In the genomic region with DNA sequence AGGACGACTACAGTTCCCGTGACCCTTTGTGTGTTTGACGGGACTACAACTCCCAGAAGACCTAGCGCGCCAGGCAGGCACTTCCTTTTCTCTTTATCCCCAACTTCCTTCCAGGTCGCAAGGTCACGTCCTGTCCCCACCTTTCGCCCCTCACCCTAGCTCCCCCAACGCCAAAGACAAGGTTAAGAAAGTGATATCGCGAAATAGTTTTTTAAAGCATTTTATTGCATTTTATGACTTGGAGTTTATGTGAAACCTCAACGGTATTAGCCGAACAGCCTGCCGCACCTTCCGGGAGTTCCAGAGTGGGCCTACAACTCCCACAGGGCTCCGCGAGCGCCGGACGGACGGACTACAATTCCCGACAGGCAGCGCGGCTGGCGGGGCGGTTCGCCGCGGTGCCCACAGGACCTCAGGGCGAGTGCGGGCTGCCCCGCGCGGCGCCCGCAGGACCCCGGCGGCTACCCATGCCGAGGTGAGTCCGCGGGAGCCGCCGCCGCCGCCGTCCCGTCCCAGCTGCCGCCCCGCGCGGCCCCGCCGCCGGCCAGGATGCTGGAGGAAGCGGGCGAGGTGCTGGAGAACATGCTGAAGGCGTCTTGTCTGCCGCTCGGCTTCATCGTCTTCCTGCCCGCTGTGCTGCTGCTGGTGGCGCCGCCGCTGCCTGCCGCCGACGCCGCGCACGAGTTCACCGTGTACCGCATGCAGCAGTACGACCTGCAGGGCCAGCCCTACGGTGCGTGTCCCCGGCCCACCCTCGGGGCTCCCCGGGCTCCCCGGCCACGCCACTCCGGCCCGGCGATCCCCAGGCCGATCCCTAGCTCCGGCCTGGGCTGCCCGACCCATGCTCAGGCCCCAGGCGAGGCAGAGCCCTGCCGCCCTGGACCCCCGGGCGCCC, we compare ENCODE assay signal across 8 cellular contexts. TPM values are rescaled to one million over a fixed set of nuclear protein-coding genes. Genes with fewer than 3 reads are reported as not detected.
DNase-seq lines count a peak whose midpoint lies in the region; ATAC-seq and TF ChIP-seq lines count a peak whose summit lies in the region.

NCLN (plus strand) TSS at position 449 of the 895 bp plus-strand sequence; CDS start at position 550, 101 bp downstream.

- DNase-seq in NCI-H226 (peak; percentile 81), WTC11 (ENCODE audit: low spot score) (peak; percentile 93), cardiac fibroblast (ENCODE audit: low read depth in 2 of 2) (peak; percentile 95 to 97), iPS-NIHi7 (ENCODE audit: extremely low spot score) (peak; percentile 93), smooth muscle cell (lab: John Stamatoyannopoulos, UW; ENCODE audit: unreplicated experiment) (peak; percentile 78)

- no peaks in the 10 kb centered on the region for H3K27me3 ChIP-seq in ACC112 (ENCODE audit: insufficient read depth, low read length)
- no peaks in the 10 kb centered on the region for H3K27me3 ChIP-seq in smooth muscle cell (ENCODE audit: low read depth)

- 0 out of 2 replicates have a peak, but pooled peaks cover 2% of the 10 kb centered on the region for H3K36me3 Mint-ChIP-seq in WTC11

- peaks cover 21% of the 10 kb centered on the region for H4K20me1 ChIP-seq in smooth muscle cell (ENCODE audit: low read depth)

- H2AFZ ChIP-seq in ACC112 (ENCODE audit: low read length, unreplicated experiment) (peak within 1 kb of the TSS; percentile 99), smooth muscle cell (ENCODE audit: low read depth) (peak within 1 kb of the TSS; percentile 93)

- H3K9me3 Mint-ChIP-seq in WTC11 = no peaks in the 10 kb centered on the region

- peak within 1 kb of the TSS; percentile 92 for H3K4me2 ChIP-seq in smooth muscle cell

- H3K79me2 ChIP-seq in ACC112 (ENCODE audit: control insufficient read depth, insufficient read depth, low read length, unreplicated experiment) (peaks cover 49% of the 10 kb centered on the region), smooth muscle cell (ENCODE audit: low read depth) (peaks cover 45% of the 10 kb centered on the region)

- TF ChIP-seq CTCF in WTC11 (IDR thresholded peaks at IDR 0.05) (no peak), cardiac fibroblast (IDR thresholded peaks at IDR 0.05; ENCODE audit: low read depth, low read length) (no peak), smooth muscle cell (IDR thresholded peaks at IDR 0.05; ENCODE audit: borderline replicate concordance, insufficient read depth, poor library complexity, severe bottlenecking) (no peak)

- H3K4me1 Mint-ChIP-seq in WTC11 = peaks cover 20% of the 10 kb centered on the region

- peak within 1 kb of the TSS; percentile 98 for H3K27ac Mint-ChIP-seq in WTC11

- H3K27ac ChIP-seq in ACC112 (ENCODE audit: low read depth, low read length) (peak within 1 kb of the TSS; percentile 79), smooth muscle cell (ENCODE audit: low read depth) (peak within 1 kb of the TSS; percentile 24)

- H3K27me3 Mint-ChIP-seq in WTC11 (ENCODE audit: low read depth) = no peaks in the 10 kb centered on the region

- peak within 1 kb of the TSS; percentile 80 for H3K9ac ChIP-seq in smooth muscle cell (ENCODE audit: low read depth)

- CTCF ChIA-PET in WTC11 (lab: Charles Lee) = interaction anchor here (0.5 to 2.3 kb wide), 3 partner anchors 57 to 317 kb away, joined by 3 to 7 read pairs (median 4); no protein-coding TSS in a partner anchor

- peak; percentile 81 for ATAC-seq in GM18909 (IDR thresholded peaks at IDR 0.05; ENCODE audit: poor library complexity, unreplicated experiment)
- peak; percentile 74 for ATAC-seq in HG03175 (IDR thresholded peaks at IDR 0.05; ENCODE audit: unreplicated experiment)
- ATAC-seq in WTC11 = peak; percentile 89

- POLR2A ChIA-PET in WTC11 (lab: Charles Lee) = no interaction called here

- H3F3A ChIP-seq in smooth muscle cell (ENCODE audit: low read depth) = no peaks in the 10 kb centered on the region

- WGBS in smooth muscle cell (ENCODE audit: low lambda C conversion rate) = under 1% methylated on average over 72 of the region's 90 CpGs

- H3K4me3 Mint-ChIP-seq in WTC11 = peak within 1 kb of the TSS; percentile 96

- H3K9me3 ChIP-seq in smooth muscle cell (replicated peaks; ENCODE audit: low read depth) = no peaks in the 10 kb centered on the region

- no peaks in the 10 kb centered on the region for H3K36me3 ChIP-seq in ACC112 (ENCODE audit: insufficient read depth, low read length)
- H3K36me3 ChIP-seq in smooth muscle cell (ENCODE audit: low read depth) = no peaks in the 10 kb centered on the region

- H3K4me1 ChIP-seq in ACC112 (ENCODE audit: control insufficient read depth, insufficient read depth, low read length, unreplicated experiment) = peaks cover 9% of the 10 kb centered on the region
- peaks cover 6% of the 10 kb centered on the region for H3K4me1 ChIP-seq in smooth muscle cell (ENCODE audit: low read depth)

- peak within 1 kb of the TSS; percentile 98 for H3K4me3 ChIP-seq in ACC112 (ENCODE audit: low read depth, low read length)
- peak within 1 kb of the TSS; percentile 86 to 94 for H3K4me3 ChIP-seq in cardiac fibroblast (replicated peaks in 1 of 2; ENCODE audit: low read depth in 2 of 2, low read length in 2 of 2)
- peak within 1 kb of the TSS; percentile 88 for H3K4me3 ChIP-seq in smooth muscle cell

TF ChIP-seq in WTC11, 78 proteins besides CTCF, POLR2A, EP300 and RAD21 (continues in another document):
- TF ChIP-seq USF2 (CRISPR knock-in tag; IDR thresholded peaks at IDR 0.05) (no peak), E2F4 (CRISPR knock-in tag; IDR thresholded peaks at IDR 0.05; ENCODE audit: borderline replicate concordance, low read depth) (peak; percentile 23; the same call in 1 of the 2 replicates), ETV6 (CRISPR knock-in tag; IDR thresholded peaks at IDR 0.05) (peak; percentile 34; the same call in 1 of the 2 replicates), SMAD3 (CRISPR knock-in tag; IDR thresholded peaks at IDR 0.05; ENCODE audit: borderline replicate concordance) (0 out of 2 replicates have a peak, but pooled peaks have one; percentile 23), FOXP1 (CRISPR knock-in tag; IDR thresholded peaks at IDR 0.05; ENCODE audit: borderline replicate concordance) (peak; percentile 80), JUN (CRISPR knock-in tag; IDR thresholded peaks at IDR 0.05) (0 out of 2 replicates have a peak, but pooled peaks have one; percentile 15), FOXP4 (CRISPR knock-in tag; IDR thresholded peaks at IDR 0.05) (peak; percentile 89; the same call in 1 of the 2 replicates), CREM (CRISPR knock-in tag; IDR thresholded peaks at IDR 0.05) (0 out of 2 replicates have a peak, but pooled peaks have one; percentile 57), KAT7 (CRISPR knock-in tag; IDR thresholded peaks at IDR 0.05; ENCODE audit: borderline replicate concordance) (peak; percentile 89; the same call in 1 of the 2 replicates), SP1 (CRISPR knock-in tag; conservative IDR thresholded peaks at IDR 0.05) (peak; percentile 85)
- TF ChIP-seq, protein P1, sequence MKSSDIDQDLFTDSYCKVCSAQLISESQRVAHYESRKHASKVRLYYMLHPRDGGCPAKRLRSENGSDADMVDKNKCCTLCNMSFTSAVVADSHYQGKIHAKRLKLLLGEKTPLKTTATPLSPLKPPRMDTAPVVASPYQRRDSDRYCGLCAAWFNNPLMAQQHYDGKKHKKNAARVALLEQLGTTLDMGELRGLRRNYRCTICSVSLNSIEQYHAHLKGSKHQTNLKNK (CRISPR knock-in tag; IDR thresholded peaks at IDR 0.05) = no peak

RNA-seq across cellular contexts. Expression of gene NCLN, which starts in this region (rescaled TPM):
- 99.9 to 113 TPM (median 105 TPM) in 3 replicates for total RNA-seq in WTC11 (2021)
- total RNA-seq in smooth muscle cell = 24.2 and 44.5 TPM in 2 replicates
- polyA plus RNA-seq in smooth muscle cell = 95.9 and 97.4 TPM in 2 replicates

Comparison
In these comparisons a context has a peak if more than half of its experiments do, and no peak if none do; other contexts are left out.
1. Peak in every context shown above with its lines: DNase-seq, ATAC-seq, H3K4me3 ChIP-seq and H3K27ac ChIP-seq.